ENCODE assay signal across 20 cellular contexts in the genomic region with DNA sequence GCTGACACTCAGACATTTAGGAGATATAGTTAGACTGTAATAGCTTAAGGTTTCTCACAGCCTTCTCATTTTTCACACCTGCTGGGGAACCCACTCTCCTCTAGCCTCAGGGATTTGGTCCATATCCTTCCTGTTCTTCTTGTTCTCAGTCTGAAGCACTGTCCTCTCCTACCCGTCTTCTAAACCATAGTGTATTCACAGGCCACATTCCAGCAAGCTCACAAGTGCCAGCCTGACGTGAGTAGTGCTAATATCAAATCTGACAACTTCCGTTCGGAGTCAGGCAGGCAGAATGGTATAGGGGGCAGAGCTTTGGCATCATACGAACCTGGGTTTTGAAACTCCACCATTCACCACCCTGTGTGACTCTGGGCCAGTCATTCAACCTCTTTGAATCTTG. TPM values are rescaled to one million over a fixed set of nuclear protein-coding genes. Genes with fewer than 3 reads are reported as not detected.
DNase-seq lines count a peak whose midpoint lies in the region; ATAC-seq lines count a peak whose summit lies in the region.
"Had no signal": no experiment of that assay in that cellular context is flagged by ENCODE, and none has a peak within 500 bp of the region (broad histone marks: within the 10 kb centered on the region; RNA-seq: fewer than 3 reads in every experiment).

No MANE protein-coding gene starts in this region.

- ATAC-seq in left ventricle myocardium superior (peak; percentile 26), left cardiac atrium (no peak), esophagus mucosa (peak; percentile 33), HG03342 (IDR thresholded peaks at IDR 0.05; ENCODE audit: unreplicated experiment) (no peak), GM19463 (IDR thresholded peaks at IDR 0.05; ENCODE audit: unreplicated experiment) (no peak), GM19324 (IDR thresholded peaks at IDR 0.05; ENCODE audit: low FRiP score, unreplicated experiment) (no peak)
- ATAC-seq: GM12878 had no signal

- DNase-seq in NCI-H510A treated with DMSO at 0.1 percent for 48 hours (lab: John Stamatoyannopoulos, UW), result peak; percentile 58
- DNase-seq in NCI-H510A (lab: John Stamatoyannopoulos, UW), result no peak
- no peak for DNase-seq in left ventricle myocardium superior
- DNase-seq in left cardiac atrium, result no peak
- DNase-seq: CD8-positive, alpha-beta memory T cell; DND-41; HCEC 1CT; KG1; NCI-H1092 treated with DMSO at 0.1 percent for 48 hours; NCI-H1436 treated with DMSO at 0.1 percent for 48 hours; NCI-H2029; NCI-H446 treated with DMSO at 0.1 percent for 48 hours; NCI-H748 treated with DMSO at 0.1 percent for 48 hours; PC-9; SJCRH30 had no signal

- intact Hi-C loops in left ventricle myocardium superior (cut with micrococcal nuclease) (no loop called here), left cardiac atrium (cut with DNase I) (no loop called here)

RNA-seq across cellular contexts. Expression of a gene that starts 6.9 kb away (rescaled TPM):
- total RNA-seq in left ventricle myocardium superior (0.74 TPM), left cardiac atrium (1 to 10 TPM; 2.3 to 5.4 TPM), esophagus mucosa (138 TPM)
- total RNA-seq: CD8-positive, alpha-beta memory T cell had no signal

Comparison
In these comparisons a context has a peak if more than half of its experiments do, and no peak if none do; other contexts are left out.
1. ATAC-seq: peak in left ventricle myocardium superior (single experiment) and esophagus mucosa (single experiment); none in left cardiac atrium (0 of 2), HG03342 (single experiment), GM19463 (single experiment) and GM19324 (single experiment).
2. RNA of a gene that starts 6.9 kb away (total RNA-seq): 138 TPM in esophagus mucosa (single experiment); 2.3 to 5.4 TPM in left cardiac atrium and 0.74 TPM in left ventricle myocardium superior (single experiment); every median in the first group is over 10 times any median in the second.